ENCODE assay signal across 34 cellular contexts in genomic region chr15:67747949-67748348, GRCh38.
"Had no signal": no experiment of that assay in that cellular context is flagged by ENCODE, and none has a peak within 500 bp of the region (broad histone marks: within the 10 kb centered on the region; RNA-seq: fewer than 3 reads in every experiment).

No MANE protein-coding gene starts in this region.

- H3K4me3 ChIP-seq: ascending aorta, gastrocnemius medialis, heart left ventricle had no signal

- H3K4me3 Mint-ChIP-seq: activated CD4-positive, alpha-beta memory T cell treated with anti-CD3 and anti-CD28 coated beads for 36 hours; activated CD4-positive, alpha-beta T cell treated with anti-CD3 and anti-CD28 coated beads for 36 hours; activated CD4-positive, alpha-beta T cell treated with anti-CD3 and anti-CD28 coated beads, Interleukin-2, amount 10 ng/mL, durations not matched to agents 24 days and 14 days; activated CD8-positive, alpha-beta memory T cell treated with anti-CD3 and anti-CD28 coated beads, Interleukin-2, amount 10 ng/mL, durations not matched to agents 7 days and 5 days; activated CD8-positive, alpha-beta T cell treated with anti-CD3 and anti-CD28 coated beads, Interleukin-2, amount 10 ng/mL, durations not matched to agents 7 days and 5 days; activated naive CD4-positive, alpha-beta T cell treated with anti-CD3 and anti-CD28 coated beads, Interleukin-2, amount 10 ng/mL, durations not matched to agents 7 days and 5 days; activated naive CD8-positive, alpha-beta T cell treated with anti-CD3 and anti-CD28 coated beads, Interleukin-2, amount 10 ng/mL, durations not matched to agents 7 days and 5 days; activated T-helper 1 cell treated with anti-CD3 and anti-CD28 coated beads, Interleukin-12 subunit alpha, Interleukin-12 subunit beta, Interleukin-2, Interleukin-4 antibody, amounts not matched to agents 30 ng/mL and 10 ng/mL and 1 ng/mL, durations not matched to agents 14 hours and 24 hours and 36 hours; effector memory CD8-positive, alpha-beta T cell; T-helper 17 cell; T-helper 2 cell treated with Interferon-gamma antibody and Interleukin-4, amounts not matched to agents 5 μg/mL and 100 μg/mL, for 36 hours had no signal

- H3K27ac ChIP-seq: ascending aorta, brain microvascular endothelial cell, foreskin keratinocyte, gastrocnemius medialis, heart left ventricle had no signal

- FAIRE-seq: bronchial epithelial cell, colon had no signal

- H3K36me3 ChIP-seq: brain microvascular endothelial cell, gastrocnemius medialis had no signal

- H3K27me3 Mint-ChIP-seq: activated CD4-positive, alpha-beta memory T cell treated with anti-CD3 and anti-CD28 coated beads for 36 hours; activated CD4-positive, alpha-beta T cell treated with anti-CD3 and anti-CD28 coated beads for 36 hours; activated CD4-positive, alpha-beta T cell treated with anti-CD3 and anti-CD28 coated beads, Interleukin-2, amount 10 ng/mL, durations not matched to agents 24 days and 14 days; activated CD8-positive, alpha-beta memory T cell treated with anti-CD3 and anti-CD28 coated beads, Interleukin-2, amount 10 ng/mL, durations not matched to agents 7 days and 5 days; activated naive CD4-positive, alpha-beta T cell treated with anti-CD3 and anti-CD28 coated beads, Interleukin-2, amount 10 ng/mL, durations not matched to agents 7 days and 5 days; activated naive CD8-positive, alpha-beta T cell treated with anti-CD3 and anti-CD28 coated beads, Interleukin-2, amount 10 ng/mL, durations not matched to agents 7 days and 5 days; effector memory CD8-positive, alpha-beta T cell; T-helper 17 cell had no signal

- H3K27ac Mint-ChIP-seq: activated CD4-positive, alpha-beta memory T cell treated with anti-CD3 and anti-CD28 coated beads for 36 hours; activated CD4-positive, alpha-beta T cell treated with anti-CD3 and anti-CD28 coated beads for 36 hours; activated CD4-positive, alpha-beta T cell treated with anti-CD3 and anti-CD28 coated beads, Interleukin-2, amount 10 ng/mL, durations not matched to agents 24 days and 14 days; activated CD8-positive, alpha-beta memory T cell treated with anti-CD3 and anti-CD28 coated beads, Interleukin-2, amount 10 ng/mL, durations not matched to agents 7 days and 5 days; activated CD8-positive, alpha-beta T cell treated with anti-CD3 and anti-CD28 coated beads, Interleukin-2, amount 10 ng/mL, durations not matched to agents 7 days and 5 days; activated naive CD4-positive, alpha-beta T cell treated with anti-CD3 and anti-CD28 coated beads, Interleukin-2, amount 10 ng/mL, durations not matched to agents 7 days and 5 days; activated naive CD4-positive, alpha-beta T cell treated with anti-CD3 and anti-CD28 coated beads, Interleukin-2, amount 50 U/mL, for 72 hours; activated naive CD8-positive, alpha-beta T cell treated with anti-CD3 and anti-CD28 coated beads, Interleukin-2, amount 10 ng/mL, durations not matched to agents 7 days and 5 days; activated T-helper 1 cell treated with anti-CD3 and anti-CD28 coated beads, Interleukin-12 subunit alpha, Interleukin-12 subunit beta, Interleukin-2, Interleukin-4 antibody, amounts not matched to agents 30 ng/mL and 10 ng/mL and 1 ng/mL, durations not matched to agents 14 hours and 24 hours and 36 hours; activated T-helper 2 cell treated with anti-CD3 and anti-CD28 coated beads, Interferon-gamma antibody, Interleukin-2, Interleukin-4, amounts not matched to agents 10 μg/mL and 5 μg/mL and 100 μg/mL, durations not matched to agents 14 hours and 24 hours and 36 hours; effector memory CD8-positive, alpha-beta T cell; T-helper 17 cell; T-helper 2 cell treated with Interferon-gamma antibody and Interleukin-4, amounts not matched to agents 5 μg/mL and 100 μg/mL, for 36 hours had no signal

- DNase-seq: activated CD4-positive, alpha-beta memory T cell treated with anti-CD3 and anti-CD28 coated beads for 36 hours; activated CD4-positive, alpha-beta T cell treated with anti-CD3 and anti-CD28 coated beads for 36 hours; activated CD4-positive, alpha-beta T cell treated with anti-CD3 and anti-CD28 coated beads, Interleukin-2, amount 10 ng/mL, durations not matched to agents 24 days and 14 days; activated CD4-positive, CD25-positive, alpha-beta regulatory T cell; activated CD4-positive, CD25-positive, alpha-beta regulatory T cell treated with anti-CD3 and anti-CD28 coated beads, Interleukin-2, amount 50 U/mL, for 72 hours; activated CD8-positive, alpha-beta memory T cell treated with anti-CD3 and anti-CD28 coated beads, Interleukin-2, amount 10 ng/mL, durations not matched to agents 7 days and 5 days; activated CD8-positive, alpha-beta memory T cell treated with anti-CD3 and anti-CD28 coated beads, Interleukin-2, amount 50 U/mL, for 4 hours; activated CD8-positive, alpha-beta T cell treated with anti-CD3 and anti-CD28 coated beads, Interleukin-2, amount 10 ng/mL, durations not matched to agents 7 days and 5 days; activated effector memory CD4-positive, alpha-beta T cell treated with anti-CD3 and anti-CD28 coated beads, Interleukin-2, amount 50 U/mL, for 16 hours; activated naive CD4-positive, alpha-beta T cell treated with anti-CD3 and anti-CD28 coated beads, Interleukin-2, amount 10 ng/mL, durations not matched to agents 7 days and 5 days; activated naive CD8-positive, alpha-beta T cell treated with anti-CD3 and anti-CD28 coated beads, Interleukin-2, amount 10 ng/mL, durations not matched to agents 7 days and 5 days; activated T-cell treated with anti-CD3 and anti-CD28 coated beads, Interleukin-2, amount 50 U/mL, for 1 hour; activated T-cell treated with anti-CD3 and anti-CD28 coated beads, Interleukin-2, amount 50 U/mL, for 48 hours; brain microvascular endothelial cell; caudate nucleus; cortex of kidney; dermis blood vessel endothelial cell; effector CD4-positive, alpha-beta T cell; effector memory CD8-positive, alpha-beta T cell; foreskin keratinocyte; gastrocnemius medialis; glutamatergic neuron; heart left ventricle; T-helper 1 cell; T-helper 17 cell; T1000 had no signal

- H3K27me3 ChIP-seq: ascending aorta, brain microvascular endothelial cell, foreskin keratinocyte, gastrocnemius medialis, heart left ventricle had no signal

- H3K4me1 ChIP-seq: ascending aorta, gastrocnemius medialis had no signal

- ATAC-seq: activated CD4-positive, alpha-beta T cell treated with anti-CD3 and anti-CD28 coated beads for 36 hours; activated CD8-positive, alpha-beta memory T cell treated with anti-CD3 and anti-CD28 coated beads, Interleukin-2, amount 10 ng/mL, durations not matched to agents 7 days and 5 days; activated CD8-positive, alpha-beta T cell treated with anti-CD3 and anti-CD28 coated beads, Interleukin-2, amount 10 ng/mL, durations not matched to agents 7 days and 5 days; activated naive CD4-positive, alpha-beta T cell treated with anti-CD3 and anti-CD28 coated beads, Interleukin-2, amount 50 U/mL, for 72 hours; effector memory CD8-positive, alpha-beta T cell; esophagus mucosa; foreskin keratinocyte; gastrocnemius medialis; heart left ventricle; T-helper 17 cell had no signal

- H3K9me3 Mint-ChIP-seq: activated CD4-positive, alpha-beta memory T cell treated with anti-CD3 and anti-CD28 coated beads for 36 hours; activated CD4-positive, alpha-beta T cell treated with anti-CD3 and anti-CD28 coated beads, Interleukin-2, amount 10 ng/mL, durations not matched to agents 24 days and 14 days; activated naive CD4-positive, alpha-beta T cell treated with anti-CD3 and anti-CD28 coated beads, Interleukin-2, amount 10 ng/mL, durations not matched to agents 7 days and 5 days; activated naive CD8-positive, alpha-beta T cell treated with anti-CD3 and anti-CD28 coated beads, Interleukin-2, amount 10 ng/mL, durations not matched to agents 7 days and 5 days; activated T-helper 1 cell treated with anti-CD3 and anti-CD28 coated beads, Interleukin-12 subunit alpha, Interleukin-12 subunit beta, Interleukin-2, Interleukin-4 antibody, amounts not matched to agents 30 ng/mL and 10 ng/mL and 1 ng/mL, durations not matched to agents 14 hours and 24 hours and 36 hours; activated T-helper 2 cell treated with anti-CD3 and anti-CD28 coated beads, Interferon-gamma antibody, Interleukin-2, Interleukin-4, amounts not matched to agents 10 μg/mL and 5 μg/mL and 100 μg/mL, durations not matched to agents 14 hours and 24 hours and 36 hours; effector memory CD8-positive, alpha-beta T cell; T-helper 2 cell treated with Interferon-gamma antibody and Interleukin-4, amounts not matched to agents 5 μg/mL and 100 μg/mL, for 36 hours had no signal

- H3K36me3 Mint-ChIP-seq: activated CD4-positive, alpha-beta memory T cell treated with anti-CD3 and anti-CD28 coated beads for 36 hours; activated CD8-positive, alpha-beta memory T cell treated with anti-CD3 and anti-CD28 coated beads, Interleukin-2, amount 10 ng/mL, durations not matched to agents 7 days and 5 days had no signal

- H3K9me3 ChIP-seq: ascending aorta, gastrocnemius medialis, heart left ventricle had no signal
